Comparison of ENCODE assay signal across 8 cellular contexts in genomic region chr11:32297629-32298028, GRCh38.
DNase-seq lines count a peak whose midpoint lies in the region; ATAC-seq and TF ChIP-seq lines count a peak whose summit lies in the region.

No MANE protein-coding gene starts in this region.

- H3K36me3 Mint-ChIP-seq in activated naive CD8-positive, alpha-beta T cell treated with anti-CD3 and anti-CD28 coated beads, Interleukin-2, amount 10 ng/mL, durations not matched to agents 7 days and 5 days: no peaks in the 10 kb centered on the region
- no peaks in the 10 kb centered on the region for H3K36me3 Mint-ChIP-seq in activated naive CD8-positive, alpha-beta T cell treated with anti-CD3 and anti-CD28 coated beads for 36 hours
- H3K36me3 Mint-ChIP-seq in mesothelial cell of epicardium: no peaks in the 10 kb centered on the region

- DNase-seq in activated naive CD8-positive, alpha-beta T cell treated with anti-CD3 and anti-CD28 coated beads, Interleukin-2, amount 10 ng/mL, durations not matched to agents 7 days and 5 days: no peak
- no peak for DNase-seq in activated naive CD8-positive, alpha-beta T cell treated with anti-CD3 and anti-CD28 coated beads for 36 hours
- DNase-seq in NCI-H1417 treated with DMSO at 0.1 percent for 48 hours (lab: John Stamatoyannopoulos, UW): peak; percentile 28
- peak; percentile 82 for DNase-seq in amniotic epithelial cell (ENCODE audit: low read depth)
- no peak for DNase-seq in mesothelial cell of epicardium (ENCODE audit: low spot score in 2 of 2, unreplicated experiment in 2 of 2)
- DNase-seq in HK-2 (ENCODE audit: unreplicated experiment): no peak
- no peak for DNase-seq in activated CD4-positive, alpha-beta T cell treated with anti-CD3 and anti-CD28 coated beads for 1 hour

- no peaks in the 10 kb centered on the region for H3K9me3 Mint-ChIP-seq in activated naive CD8-positive, alpha-beta T cell treated with anti-CD3 and anti-CD28 coated beads, Interleukin-2, amount 10 ng/mL, durations not matched to agents 7 days and 5 days
- H3K9me3 Mint-ChIP-seq in activated naive CD8-positive, alpha-beta T cell treated with anti-CD3 and anti-CD28 coated beads for 36 hours: no peaks in the 10 kb centered on the region
- H3K9me3 Mint-ChIP-seq in mesothelial cell of epicardium: peaks cover 5% of the 10 kb centered on the region

- ATAC-seq in activated naive CD8-positive, alpha-beta T cell treated with anti-CD3 and anti-CD28 coated beads, Interleukin-2, amount 10 ng/mL, durations not matched to agents 7 days and 5 days (ENCODE audit: low read depth): peak; percentile 26
- no peak for ATAC-seq in HG03520 (IDR thresholded peaks at IDR 0.05; ENCODE audit: unreplicated experiment)

- no peak overlapping the region for H3K27ac Mint-ChIP-seq in activated naive CD8-positive, alpha-beta T cell treated with anti-CD3 and anti-CD28 coated beads, Interleukin-2, amount 10 ng/mL, durations not matched to agents 7 days and 5 days
- H3K27ac Mint-ChIP-seq in activated naive CD8-positive, alpha-beta T cell treated with anti-CD3 and anti-CD28 coated beads for 36 hours: no peak overlapping the region
- peak overlapping the region; percentile 57 for H3K27ac Mint-ChIP-seq in mesothelial cell of epicardium

- peaks cover 10% of the 10 kb centered on the region for H3K4me1 Mint-ChIP-seq in activated naive CD8-positive, alpha-beta T cell treated with anti-CD3 and anti-CD28 coated beads, Interleukin-2, amount 10 ng/mL, durations not matched to agents 7 days and 5 days
- peaks cover 5% of the 10 kb centered on the region for H3K4me1 Mint-ChIP-seq in activated naive CD8-positive, alpha-beta T cell treated with anti-CD3 and anti-CD28 coated beads for 36 hours
- peaks cover 25% of the 10 kb centered on the region for H3K4me1 Mint-ChIP-seq in mesothelial cell of epicardium

- POLR2A ChIA-PET in activated naive CD8-positive, alpha-beta T cell treated with anti-CD3 and anti-CD28 coated beads, Interleukin-2, amount 10 ng/mL, durations not matched to agents 7 days and 5 days (lab: Charles Lee): no interaction called here

- no peak overlapping the region for H3K4me3 Mint-ChIP-seq in activated naive CD8-positive, alpha-beta T cell treated with anti-CD3 and anti-CD28 coated beads, Interleukin-2, amount 10 ng/mL, durations not matched to agents 7 days and 5 days
- no peak overlapping the region for H3K4me3 Mint-ChIP-seq in activated naive CD8-positive, alpha-beta T cell treated with anti-CD3 and anti-CD28 coated beads for 36 hours
- H3K4me3 Mint-ChIP-seq in mesothelial cell of epicardium: no peak overlapping the region

- H3K27me3 Mint-ChIP-seq in activated naive CD8-positive, alpha-beta T cell treated with anti-CD3 and anti-CD28 coated beads, Interleukin-2, amount 10 ng/mL, durations not matched to agents 7 days and 5 days: peaks cover 4% of the 10 kb centered on the region
- no peaks in the 10 kb centered on the region for H3K27me3 Mint-ChIP-seq in activated naive CD8-positive, alpha-beta T cell treated with anti-CD3 and anti-CD28 coated beads for 36 hours
- H3K27me3 Mint-ChIP-seq in mesothelial cell of epicardium (ENCODE audit: low read depth): no peaks in the 10 kb centered on the region

- peak; percentile 52 for TF ChIP-seq CTCF in mesothelial cell of epicardium (IDR thresholded peaks at IDR 0.05; ENCODE audit: unreplicated experiment)

Comparison
In these comparisons a context has a peak if more than half of its experiments do, and no peak if none do; other contexts are left out.
1. DNase-seq: peak in NCI-H1417 treated with DMSO at 0.1 percent for 48 hours (single experiment) and amniotic epithelial cell (single experiment); none in activated naive CD8-positive, alpha-beta T cell treated with anti-CD3 and anti-CD28 coated beads, Interleukin-2, amount 10 ng/mL, durations not matched to agents 7 days and 5 days (single experiment), activated naive CD8-positive, alpha-beta T cell treated with anti-CD3 and anti-CD28 coated beads for 36 hours (single experiment), mesothelial cell of epicardium (0 of 2), HK-2 (single experiment) and activated CD4-positive, alpha-beta T cell treated with anti-CD3 and anti-CD28 coated beads for 1 hour (single experiment).